ENCODE assay signal across 22 cellular contexts in the genomic region with DNA sequence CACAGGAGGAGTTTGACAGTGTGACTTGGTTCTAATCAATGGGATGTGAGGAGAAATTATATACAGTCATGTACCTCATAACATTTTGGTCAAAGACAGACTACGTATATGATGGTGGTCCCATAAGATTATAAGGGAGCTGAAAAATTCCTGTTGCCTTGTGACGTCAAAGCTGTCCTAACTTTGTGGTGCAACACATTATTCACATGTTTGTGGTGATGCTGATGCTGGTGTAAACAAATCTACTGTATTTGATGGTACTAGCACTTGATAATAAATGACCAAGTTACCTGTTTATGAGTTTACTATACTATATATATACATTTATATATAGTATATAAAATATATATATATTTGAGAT.
"Had no signal": no experiment of that assay in that cellular context is flagged by ENCODE, and none has a peak within 500 bp of the region (broad histone marks: within the 10 kb centered on the region; RNA-seq: fewer than 3 reads in every experiment).

No MANE protein-coding gene starts in this region.

- FAIRE-seq: K562 had no signal

- H3K4me3 ChIP-seq: K562 had no signal

- H3K9ac ChIP-seq: KMS-11 had no signal

- ATAC-seq: K562, Panc1, PC-3, SK-N-SH treated with all-trans-retinoic acid at 6 μM for 48 hours had no signal

- H3K27ac ChIP-seq: KMS-11, RWPE1 had no signal

- H3K4me2 ChIP-seq: KMS-11 had no signal

- DNase-seq: Kasumi-1; MM.1S; NCI-H1092 treated with DMSO at 0.1 percent for 48 hours; NCI-H1436; NCI-H187; NCI-H2029; NCI-H2081 treated with DMSO at 0.1 percent for 48 hours; NCI-H2171; NCI-H226; NCI-H446; NCI-H510A; NCI-H524 treated with DMSO at 0.1 percent for 48 hours; NCI-H69; NCI-H774; NK-92 treated with Interleukin-12 subunit alpha and Interleukin-12 subunit beta, amount 100 ng/mL, for 24 hours; PC-3; SHP77 had no signal
